8 cellular contexts compared by ENCODE assay signal in the genomic region with DNA sequence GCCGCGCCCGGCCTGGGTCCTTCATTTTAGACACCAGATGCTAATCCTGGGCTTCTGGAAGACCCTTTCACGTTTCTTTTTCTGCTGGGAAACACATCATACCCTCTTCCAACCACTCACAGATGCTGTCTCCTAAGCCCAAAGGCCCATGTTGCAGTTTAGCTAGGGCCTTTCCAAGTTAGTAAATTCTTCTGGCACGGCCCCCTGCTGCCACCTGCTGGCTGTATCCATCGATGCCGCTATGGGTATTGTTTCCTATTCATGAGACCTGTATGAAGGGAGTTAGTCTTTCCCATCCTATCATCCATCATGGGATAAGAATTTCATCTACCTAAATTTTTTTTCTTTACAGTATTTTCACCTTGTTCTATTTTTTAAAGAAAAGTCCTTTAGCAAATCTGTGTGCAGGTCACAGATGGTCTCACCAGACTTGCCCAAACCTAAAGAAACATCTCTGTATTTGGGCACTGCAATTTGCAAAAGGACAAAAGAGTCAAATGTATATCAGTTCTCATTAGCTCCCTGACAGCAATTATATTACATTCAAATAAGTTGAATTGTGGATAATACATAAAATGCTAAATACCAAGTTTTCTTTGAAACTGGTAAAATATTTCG. TPM values are rescaled to one million over a fixed set of nuclear protein-coding genes. Genes with fewer than 3 reads are reported as not detected.
DNase-seq lines count a peak whose midpoint lies in the region; ATAC-seq and TF ChIP-seq lines count a peak whose summit lies in the region.

No MANE protein-coding gene starts in this region.

- no peaks in the 10 kb centered on the region for H3K36me3 Mint-ChIP-seq in WTC11

- POLR2A ChIA-PET in WTC11 (lab: Charles Lee), result no interaction called here

- intact Hi-C loops in mammary epithelial cell (cut with micrococcal nuclease), result loop anchor here (1.0 to 2.0 kb wide), 5 partner anchors 37 to 416 kb away; a partner anchor contains a TSS

- H3K27ac ChIP-seq in mammary epithelial cell (ENCODE audit: insufficient read depth, low read depth, low read length), result no peak overlapping the region

- peak in 11 of 14 donors; percentile 0 to 42 (median 3) for DNase-seq in C1 segment of cervical spinal cord (lab: John Stamatoyannopoulos, UW)
- peak; percentile 46 for DNase-seq in GM20000 (ENCODE audit: low spot score)
- DNase-seq in NCI-H2081 treated with DMSO at 0.1 percent for 48 hours (lab: John Stamatoyannopoulos, UW), result peak; percentile 19
- DNase-seq in WTC11 (ENCODE audit: low spot score), result peak; percentile 77
- peak; percentile 57 for DNase-seq in mammary epithelial cell
- peak; percentile 35 for DNase-seq in kidney glomerular epithelial cell (lab: John Stamatoyannopoulos, UW)
- peak; percentile 76 for DNase-seq in stimulated activated CD4-positive, alpha-beta T cell treated with anti-CD3 and anti-CD28 coated beads, Interleukin-4, amount 100 ng/mL, for 1 hour
- DNase-seq in cerebellar nuclear complex (lab: John Stamatoyannopoulos, UW), result no peak

- CTCF ChIA-PET in WTC11 (lab: Charles Lee) (interaction anchor here (0.6 to 1.9 kb wide), 10 partner anchors 18 to 225 kb away, joined by 3 to 19 read pairs (median 4); a partner anchor contains a TSS), mammary epithelial cell (lab: Charles Lee; ENCODE audit: low non-redundant PET) (interaction anchor here (0.6 kb wide), 3 partner anchors 38 to 415 kb away, joined by 3 to 13 read pairs (median 4); a partner anchor contains a TSS)

- no peaks in the 10 kb centered on the region; the same call in 1 of the 2 replicates for H3K27me3 Mint-ChIP-seq in WTC11 (ENCODE audit: low read depth)

- no peak overlapping the region for H3K4me3 ChIP-seq in mammary epithelial cell (replicated peaks in 1 of 3; ENCODE audit: insufficient read depth in 1 of 3, low read depth in 2 of 3, low read length in 3 of 3)

- no peak overlapping the region for H3K27ac Mint-ChIP-seq in WTC11

- no peak overlapping the region for H2AFZ ChIP-seq in mammary epithelial cell (ENCODE audit: low read depth, low read length)

- H3K27me3 ChIP-seq in mammary epithelial cell (ENCODE audit: insufficient read depth, low read length), result no peaks in the 10 kb centered on the region

- ATAC-seq in WTC11, result peak; percentile 69

- no peak overlapping the region for H3K4me3 Mint-ChIP-seq in WTC11

- TF ChIP-seq CTCF in GM20000 (IDR thresholded peaks at IDR 0.05; ENCODE audit: extremely low read depth, missing control alignments) (no peak), WTC11 (IDR thresholded peaks at IDR 0.05) (peak; percentile 41), mammary epithelial cell (conservative IDR thresholded peaks at IDR 0.05 in 1 of 2, IDR thresholded peaks at IDR 0.05 in 1 of 2; ENCODE audit: extremely low read depth in 1 of 2, insufficient read depth in 1 of 2, low read depth in 1 of 2, low read length in 2 of 2) (peak; percentile 85 to 96)

- dilution Hi-C loops in mammary epithelial cell (cut with HindIII; ENCODE audit: low sequenced_read_pairs), result no loop called here

- H3K9me3 Mint-ChIP-seq in WTC11, result no peaks in the 10 kb centered on the region

- H3K9me3 ChIP-seq in mammary epithelial cell (replicated peaks; ENCODE audit: insufficient read depth, low read length), result no peaks in the 10 kb centered on the region

- BruUV-seq in mammary epithelial cell (replicated peaks; lab: Mats Ljungman, UMichigan), result no TSS peak

- in situ Hi-C loops in mammary epithelial cell (cut with MboI; ENCODE audit: low sequenced_read_pairs in 2 of 2), result no loop called here

- WGBS in mammary epithelial cell (ENCODE audit: low coverage, missing lambda C conversion rate), result 40% methylated on average over 7 of the region's 8 CpGs

- H3K4me2 ChIP-seq in mammary epithelial cell (ENCODE audit: insufficient read depth, low read depth, low read length), result no peak overlapping the region

- peaks cover 15% of the 10 kb centered on the region for H3K4me1 ChIP-seq in mammary epithelial cell (ENCODE audit: insufficient read depth, low read length)

- peaks cover 11% of the 10 kb centered on the region for H3K4me1 Mint-ChIP-seq in WTC11

- no peak overlapping the region for H3K9ac ChIP-seq in mammary epithelial cell (ENCODE audit: insufficient read depth, low read length)

- no peaks in the 10 kb centered on the region for H3K36me3 ChIP-seq in mammary epithelial cell (ENCODE audit: insufficient read depth, low read length)

- H3K79me2 ChIP-seq in mammary epithelial cell (ENCODE audit: insufficient read depth, low read length), result no peaks in the 10 kb centered on the region

- no peaks in the 10 kb centered on the region for H4K20me1 ChIP-seq in mammary epithelial cell (ENCODE audit: insufficient read depth, low read length)

TF ChIP-seq in WTC11, 78 proteins besides CTCF, POLR2A, EP300 and RAD21:
- TF ChIP-seq, protein P1, sequence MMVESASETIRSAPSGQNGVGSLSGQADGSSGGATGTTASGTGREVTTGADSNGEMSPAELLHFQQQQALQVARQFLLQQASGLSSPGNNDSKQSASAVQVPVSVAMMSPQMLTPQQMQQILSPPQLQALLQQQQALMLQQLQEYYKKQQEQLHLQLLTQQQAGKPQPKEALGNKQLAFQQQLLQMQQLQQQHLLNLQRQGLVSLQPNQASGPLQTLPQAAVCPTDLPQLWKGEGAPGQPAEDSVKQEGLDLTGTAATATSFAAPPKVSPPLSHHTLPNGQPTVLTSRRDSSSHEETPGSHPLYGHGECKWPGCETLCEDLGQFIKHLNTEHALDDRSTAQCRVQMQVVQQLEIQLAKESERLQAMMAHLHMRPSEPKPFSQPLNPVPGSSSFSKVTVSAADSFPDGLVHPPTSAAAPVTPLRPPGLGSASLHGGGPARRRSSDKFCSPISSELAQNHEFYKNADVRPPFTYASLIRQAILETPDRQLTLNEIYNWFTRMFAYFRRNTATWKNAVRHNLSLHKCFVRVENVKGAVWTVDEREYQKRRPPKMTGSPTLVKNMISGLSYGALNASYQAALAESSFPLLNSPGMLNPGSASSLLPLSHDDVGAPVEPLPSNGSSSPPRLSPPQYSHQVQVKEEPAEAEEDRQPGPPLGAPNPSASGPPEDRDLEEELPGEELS (CRISPR knock-in tag; IDR thresholded peaks at IDR 0.05), result no peak
- TF ChIP-seq, protein P2, sequence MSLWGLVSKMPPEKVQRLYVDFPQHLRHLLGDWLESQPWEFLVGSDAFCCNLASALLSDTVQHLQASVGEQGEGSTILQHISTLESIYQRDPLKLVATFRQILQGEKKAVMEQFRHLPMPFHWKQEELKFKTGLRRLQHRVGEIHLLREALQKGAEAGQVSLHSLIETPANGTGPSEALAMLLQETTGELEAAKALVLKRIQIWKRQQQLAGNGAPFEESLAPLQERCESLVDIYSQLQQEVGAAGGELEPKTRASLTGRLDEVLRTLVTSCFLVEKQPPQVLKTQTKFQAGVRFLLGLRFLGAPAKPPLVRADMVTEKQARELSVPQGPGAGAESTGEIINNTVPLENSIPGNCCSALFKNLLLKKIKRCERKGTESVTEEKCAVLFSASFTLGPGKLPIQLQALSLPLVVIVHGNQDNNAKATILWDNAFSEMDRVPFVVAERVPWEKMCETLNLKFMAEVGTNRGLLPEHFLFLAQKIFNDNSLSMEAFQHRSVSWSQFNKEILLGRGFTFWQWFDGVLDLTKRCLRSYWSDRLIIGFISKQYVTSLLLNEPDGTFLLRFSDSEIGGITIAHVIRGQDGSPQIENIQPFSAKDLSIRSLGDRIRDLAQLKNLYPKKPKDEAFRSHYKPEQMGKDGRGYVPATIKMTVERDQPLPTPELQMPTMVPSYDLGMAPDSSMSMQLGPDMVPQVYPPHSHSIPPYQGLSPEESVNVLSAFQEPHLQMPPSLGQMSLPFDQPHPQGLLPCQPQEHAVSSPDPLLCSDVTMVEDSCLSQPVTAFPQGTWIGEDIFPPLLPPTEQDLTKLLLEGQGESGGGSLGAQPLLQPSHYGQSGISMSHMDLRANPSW (CRISPR knock-in tag; conservative IDR thresholded peaks at IDR 0.05; ENCODE audit: low read depth), result no peak
- TF ChIP-seq, protein P3, sequence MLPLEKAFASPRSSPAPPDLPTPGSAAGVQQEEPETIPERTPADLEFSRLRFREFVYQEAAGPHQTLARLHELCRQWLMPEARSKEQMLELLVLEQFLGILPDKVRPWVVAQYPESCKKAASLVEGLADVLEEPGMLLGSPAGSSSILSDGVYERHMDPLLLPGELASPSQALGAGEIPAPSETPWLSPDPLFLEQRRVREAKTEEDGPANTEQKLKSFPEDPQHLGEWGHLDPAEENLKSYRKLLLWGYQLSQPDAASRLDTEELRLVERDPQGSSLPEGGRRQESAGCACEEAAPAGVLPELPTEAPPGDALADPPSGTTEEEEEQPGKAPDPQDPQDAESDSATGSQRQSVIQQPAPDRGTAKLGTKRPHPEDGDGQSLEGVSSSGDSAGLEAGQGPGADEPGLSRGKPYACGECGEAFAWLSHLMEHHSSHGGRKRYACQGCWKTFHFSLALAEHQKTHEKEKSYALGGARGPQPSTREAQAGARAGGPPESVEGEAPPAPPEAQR (CRISPR knock-in tag; IDR thresholded peaks at IDR 0.05), result no peak
- TF ChIP-seq RORB (CRISPR knock-in tag; IDR thresholded peaks at IDR 0.05), result no peak
- TF ChIP-seq, protein P4, sequence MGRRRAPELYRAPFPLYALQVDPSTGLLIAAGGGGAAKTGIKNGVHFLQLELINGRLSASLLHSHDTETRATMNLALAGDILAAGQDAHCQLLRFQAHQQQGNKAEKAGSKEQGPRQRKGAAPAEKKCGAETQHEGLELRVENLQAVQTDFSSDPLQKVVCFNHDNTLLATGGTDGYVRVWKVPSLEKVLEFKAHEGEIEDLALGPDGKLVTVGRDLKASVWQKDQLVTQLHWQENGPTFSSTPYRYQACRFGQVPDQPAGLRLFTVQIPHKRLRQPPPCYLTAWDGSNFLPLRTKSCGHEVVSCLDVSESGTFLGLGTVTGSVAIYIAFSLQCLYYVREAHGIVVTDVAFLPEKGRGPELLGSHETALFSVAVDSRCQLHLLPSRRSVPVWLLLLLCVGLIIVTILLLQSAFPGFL (CRISPR knock-in tag; IDR thresholded peaks at IDR 0.05; ENCODE audit: borderline replicate concordance), result no peak

RNA-seq across cellular contexts. Expression of a gene that starts 37.8 kb away (rescaled TPM):
- total RNA-seq in WTC11 (2021) (16.2 to 18.4 TPM (median 18.0 TPM) in 3 replicates), mammary epithelial cell (10 to 100 TPM; 32.4 to 72.7 TPM)
- 19.7 TPM for polyA plus RNA-seq in mammary epithelial cell
- 70.2 TPM for polyA minus RNA-seq in mammary epithelial cell

RNA-seq across cellular contexts. Expression of a gene that starts 40.2 kb away (rescaled TPM):
- total RNA-seq in WTC11 (2021) (6.2 to 6.9 TPM (median 6.4 TPM) in 3 replicates), mammary epithelial cell (10 to 100 TPM; 12.8 to 27.2 TPM)
- 7.2 TPM for polyA plus RNA-seq in mammary epithelial cell
- 9.5 TPM for polyA minus RNA-seq in mammary epithelial cell

Comparison
In these comparisons a context has a peak if more than half of its experiments do, and no peak if none do; other contexts are left out.
1. DNase-seq: peak in C1 segment of cervical spinal cord (11 of 14), GM20000 (single experiment), NCI-H2081 treated with DMSO at 0.1 percent for 48 hours (single experiment), WTC11 (single experiment), mammary epithelial cell (single experiment), kidney glomerular epithelial cell (single experiment) and stimulated activated CD4-positive, alpha-beta T cell treated with anti-CD3 and anti-CD28 coated beads, Interleukin-4, amount 100 ng/mL, for 1 hour (single experiment); none in cerebellar nuclear complex (0 of 2).